Comparison of ENCODE assay signal across 1 cellular context in the genomic region with DNA sequence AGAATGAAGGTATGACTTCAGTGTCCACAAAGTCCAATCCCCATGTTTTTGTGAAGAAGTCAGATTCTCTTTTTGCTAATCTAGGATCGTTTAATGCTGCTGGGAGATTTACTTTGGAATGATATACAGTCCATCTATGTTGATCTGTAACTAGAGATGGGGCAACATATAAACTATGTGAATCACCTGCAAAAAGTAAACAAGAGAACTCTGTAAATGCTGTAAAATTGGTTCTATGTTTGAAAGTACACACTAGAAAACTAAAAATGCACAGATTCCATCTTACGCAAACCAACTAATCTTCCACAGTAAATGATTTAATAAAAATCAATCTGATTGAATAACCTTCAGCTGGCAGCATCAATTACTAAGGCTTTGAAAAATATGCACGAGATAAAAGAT.
TF ChIP-seq lines count a peak whose summit lies in the region.

No MANE protein-coding gene starts in this region.

TF ChIP-seq in HepG2, 621 proteins besides CTCF, POLR2A, EP300 and RAD21 (continued from another document):
- TF ChIP-seq, protein P1, sequence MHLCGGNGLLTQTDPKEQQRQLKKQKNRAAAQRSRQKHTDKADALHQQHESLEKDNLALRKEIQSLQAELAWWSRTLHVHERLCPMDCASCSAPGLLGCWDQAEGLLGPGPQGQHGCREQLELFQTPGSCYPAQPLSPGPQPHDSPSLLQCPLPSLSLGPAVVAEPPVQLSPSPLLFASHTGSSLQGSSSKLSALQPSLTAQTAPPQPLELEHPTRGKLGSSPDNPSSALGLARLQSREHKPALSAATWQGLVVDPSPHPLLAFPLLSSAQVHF (CRISPR knock-in tag; IDR thresholded peaks at IDR 0.05): no peak
- TF ChIP-seq SSRP1 (CRISPR knock-in tag; IDR thresholded peaks at IDR 0.05) (peak; percentile 70; the same call in 1 of the 2 replicates), ZBTB7B (CRISPR knock-in tag; IDR thresholded peaks at IDR 0.05) (no peak), RORA (CRISPR knock-in tag; IDR thresholded peaks at IDR 0.05) (no peak; the same call in 1 of the 2 replicates), JUNB (CRISPR knock-in tag; IDR thresholded peaks at IDR 0.05; ENCODE audit: borderline replicate concordance) (no peak), DPF2 (CRISPR knock-in tag; IDR thresholded peaks at IDR 0.05; ENCODE audit: borderline replicate concordance, low read depth) (peak; percentile 36; the same call in 1 of the 2 replicates), POGZ (CRISPR knock-in tag; IDR thresholded peaks at IDR 0.05) (peak; percentile 52), JARID2 (CRISPR knock-in tag; IDR thresholded peaks at IDR 0.05; ENCODE audit: insufficient replicate concordance) (no peak), ZNF652 (CRISPR knock-in tag; IDR thresholded peaks at IDR 0.05; ENCODE audit: borderline replicate concordance, low read depth) (no peak), IRF2 (CRISPR knock-in tag; IDR thresholded peaks at IDR 0.05) (peak; percentile 26; the same call in 1 of the 2 replicates), HMG20A (CRISPR knock-in tag; IDR thresholded peaks at IDR 0.05; ENCODE audit: borderline replicate concordance) (peak; percentile 83), BHLHE40 (IDR thresholded peaks at IDR 0.05; ENCODE audit: low read length) (no peak), CREB1 (IDR thresholded peaks at IDR 0.05) (no peak), CREB1 (CRISPR knock-in tag; IDR thresholded peaks at IDR 0.05) (peak; percentile 67), CBX1 (IDR thresholded peaks at IDR 0.05; ENCODE audit: low read depth) (no peak), MIER2 (CRISPR knock-in tag; IDR thresholded peaks at IDR 0.05) (no peak), SMYD3 (CRISPR knock-in tag; IDR thresholded peaks at IDR 0.05) (no peak; the same call in 1 of the 2 replicates), KMT2B (CRISPR knock-in tag; IDR thresholded peaks at IDR 0.05) (peak; percentile 55; the same call in 1 of the 2 replicates), ZNF572 (CRISPR knock-in tag; IDR thresholded peaks at IDR 0.05) (no peak), RXRB (CRISPR knock-in tag; IDR thresholded peaks at IDR 0.05; ENCODE audit: borderline replicate concordance) (peak; percentile 61), ZNF230 (CRISPR knock-in tag; IDR thresholded peaks at IDR 0.05) (no peak), NPAS2 (CRISPR knock-in tag; IDR thresholded peaks at IDR 0.05; ENCODE audit: borderline replicate concordance) (no peak), BCL6 (CRISPR knock-in tag; IDR thresholded peaks at IDR 0.05) (peak; percentile 75), ONECUT2 (CRISPR knock-in tag; IDR thresholded peaks at IDR 0.05) (peak; percentile 63)
- TF ChIP-seq, protein P2, sequence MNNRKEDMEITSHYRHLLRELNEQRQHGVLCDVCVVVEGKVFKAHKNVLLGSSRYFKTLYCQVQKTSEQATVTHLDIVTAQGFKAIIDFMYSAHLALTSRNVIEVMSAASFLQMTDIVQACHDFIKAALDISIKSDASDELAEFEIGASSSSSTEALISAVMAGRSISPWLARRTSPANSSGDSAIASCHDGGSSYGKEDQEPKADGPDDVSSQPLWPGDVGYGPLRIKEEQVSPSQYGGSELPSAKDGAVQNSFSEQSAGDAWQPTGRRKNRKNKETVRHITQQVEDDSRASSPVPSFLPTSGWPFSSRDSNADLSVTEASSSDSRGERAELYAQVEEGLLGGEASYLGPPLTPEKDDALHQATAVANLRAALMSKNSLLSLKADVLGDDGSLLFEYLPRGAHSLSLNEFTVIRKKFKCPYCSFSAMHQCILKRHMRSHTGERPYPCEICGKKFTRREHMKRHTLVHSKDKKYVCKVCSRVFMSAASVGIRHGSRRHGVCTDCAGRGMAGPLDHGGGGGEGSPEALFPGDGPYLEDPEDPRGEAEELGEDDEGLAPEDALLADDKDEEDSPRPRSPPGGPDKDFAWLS (CRISPR knock-in tag; IDR thresholded peaks at IDR 0.05; ENCODE audit: borderline replicate concordance): no peak
- TF ChIP-seq, protein P3, sequence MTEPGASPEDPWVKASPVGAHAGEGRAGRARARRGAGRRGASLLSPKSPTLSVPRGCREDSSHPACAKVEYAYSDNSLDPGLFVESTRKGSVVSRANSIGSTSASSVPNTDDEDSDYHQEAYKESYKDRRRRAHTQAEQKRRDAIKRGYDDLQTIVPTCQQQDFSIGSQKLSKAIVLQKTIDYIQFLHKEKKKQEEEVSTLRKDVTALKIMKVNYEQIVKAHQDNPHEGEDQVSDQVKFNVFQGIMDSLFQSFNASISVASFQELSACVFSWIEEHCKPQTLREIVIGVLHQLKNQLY (CRISPR knock-in tag; IDR thresholded peaks at IDR 0.05): no peak
- TF ChIP-seq, protein P4, sequence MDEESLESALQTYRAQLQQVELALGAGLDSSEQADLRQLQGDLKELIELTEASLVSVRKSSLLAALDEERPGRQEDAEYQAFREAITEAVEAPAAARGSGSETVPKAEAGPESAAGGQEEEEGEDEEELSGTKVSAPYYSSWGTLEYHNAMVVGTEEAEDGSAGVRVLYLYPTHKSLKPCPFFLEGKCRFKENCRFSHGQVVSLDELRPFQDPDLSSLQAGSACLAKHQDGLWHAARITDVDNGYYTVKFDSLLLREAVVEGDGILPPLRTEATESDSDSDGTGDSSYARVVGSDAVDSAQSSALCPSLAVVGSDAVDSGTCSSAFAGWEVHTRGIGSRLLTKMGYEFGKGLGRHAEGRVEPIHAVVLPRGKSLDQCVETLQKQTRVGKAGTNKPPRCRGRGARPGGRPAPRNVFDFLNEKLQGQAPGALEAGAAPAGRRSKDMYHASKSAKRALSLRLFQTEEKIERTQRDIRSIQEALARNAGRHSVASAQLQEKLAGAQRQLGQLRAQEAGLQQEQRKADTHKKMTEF (CRISPR knock-in tag; IDR thresholded peaks at IDR 0.05): peak; percentile 77
TF ChIP-seq in HepG2: peak in this region for 89.
